Comparison of ENCODE assay signal across 10 cellular contexts in genomic region chr1:65791860-65792670, GRCh38. TPM values are rescaled to one million over a fixed set of nuclear protein-coding genes. Genes with fewer than 3 reads are reported as not detected.
DNase-seq lines count a peak whose midpoint lies in the region; ATAC-seq and TF ChIP-seq lines count a peak whose summit lies in the region.
"Had no signal": no experiment of that assay in that cellular context is flagged by ENCODE, and none has a peak within 500 bp of the region (broad histone marks: within the 10 kb centered on the region; RNA-seq: fewer than 3 reads in every experiment).

No MANE protein-coding gene starts in this region.

- H2BK12ac ChIP-seq in H9 (ENCODE audit: insufficient read length, low read depth, low read length), result no peak overlapping the region

- H4K91ac ChIP-seq in H9 (ENCODE audit: insufficient read length, low read depth, low read length), result no peak overlapping the region

- H3K23ac ChIP-seq in H9 (ENCODE audit: insufficient read length, low read depth, low read length), result no peak overlapping the region

- H3K27ac ChIP-seq in H9 (ENCODE audit: insufficient read length, low read depth, low read length), result no peak overlapping the region
- H3K27ac ChIP-seq in iPS DF 6.9 (ENCODE audit: low read length), result no peak overlapping the region
- H3K27ac ChIP-seq: KMS-11 had no signal

- H2BK15ac ChIP-seq in H9 (ENCODE audit: low read depth, low read length), result no peak overlapping the region

- H4K5ac ChIP-seq in H9 (ENCODE audit: insufficient read length, low read depth, low read length), result no peak overlapping the region

- H2BK120ac ChIP-seq in H9 (ENCODE audit: low read depth, low read length, poor library complexity, severe bottlenecking), result no peak overlapping the region

- H3K4me1 ChIP-seq in H9 (ENCODE audit: insufficient read depth, low read length) (no peaks in the 10 kb centered on the region), adipocyte (ENCODE audit: control insufficient read depth, insufficient read depth, low read length) (peaks cover 21% of the 10 kb centered on the region), iPS DF 6.9 (ENCODE audit: control insufficient read depth, insufficient read depth, low read length) (peaks cover 6% of the 10 kb centered on the region; the same call in 1 of the 2 replicates)

- no peak overlapping the region for H2BK20ac ChIP-seq in H9 (ENCODE audit: low read depth, low read length, poor library complexity, severe bottlenecking)

- no peaks in the 10 kb centered on the region for H3K36me3 Mint-ChIP-seq in H9 (ENCODE audit: insufficient read depth in 1 of 3, low read depth in 3 of 3)

- no peak overlapping the region for H3K14ac ChIP-seq in H9 (ENCODE audit: insufficient read depth, low read length)

- H3K23me2 ChIP-seq in H9 (ENCODE audit: insufficient read length, low read depth, low read length, poor library complexity, severe bottlenecking), result peaks cover 15% of the 10 kb centered on the region

- H3K79me1 ChIP-seq in H9 (ENCODE audit: insufficient read depth, low read depth, low read length, poor library complexity, severe bottlenecking), result no peaks in the 10 kb centered on the region

- DNase-seq in H9 (peak; percentile 38), adipocyte (ENCODE audit: low read depth) (peak; percentile 44), iPS DF 6.9 (ENCODE audit: low read depth, low spot score) (no peak), skeletal muscle cell (ENCODE audit: low read depth) (no peak), kidney glomerular epithelial cell (lab: John Stamatoyannopoulos, UW) (no peak), GDM1 (lab: John Stamatoyannopoulos, UW) (no peak)

- H2AFZ ChIP-seq in H9 (ENCODE audit: low read length), result no peak overlapping the region

- no peak overlapping the region for H3K9ac ChIP-seq in H9 (ENCODE audit: extremely low read depth, insufficient read length, low read length)
- H3K9ac ChIP-seq in adipocyte (ENCODE audit: low read length), result peak overlapping the region; percentile 65
- H3K9ac ChIP-seq: KMS-11 had no signal

- no peak overlapping the region for H3K18ac ChIP-seq in H9 (ENCODE audit: insufficient read length, low read depth, low read length)

- H3K27me3 ChIP-seq in H9 (ENCODE audit: insufficient read depth, low read length), result peaks cover 27% of the 10 kb centered on the region
- H3K27me3 ChIP-seq in adipocyte (replicated peaks; ENCODE audit: control insufficient read depth, insufficient read depth, low read length), result peaks cover 3% of the 10 kb centered on the region
- peaks cover 33% of the 10 kb centered on the region for H3K27me3 ChIP-seq in iPS DF 6.9 (ENCODE audit: control insufficient read depth, insufficient read depth, low read length)

- H4K20me1 ChIP-seq in H9 (ENCODE audit: control insufficient read depth, insufficient read depth, insufficient read length), result no peaks in the 10 kb centered on the region

- no peak for TF ChIP-seq CTCF in H9 (conservative IDR thresholded peaks at IDR 0.05)

- H3K9me3 ChIP-seq in H9 (ENCODE audit: control insufficient read depth, low read depth, low read length), result no peaks in the 10 kb centered on the region
- H3K9me3 ChIP-seq in adipocyte (ENCODE audit: control insufficient read depth, low read length), result peaks cover 7% of the 10 kb centered on the region
- H3K9me3 ChIP-seq in iPS DF 6.9 (ENCODE audit: control insufficient read depth, insufficient read depth, low read length), result no peaks in the 10 kb centered on the region

- peaks cover 5 to 7% of the 10 kb centered on the region in 2 experiments; a peak in 4 of 5 replicates for H3K9me3 Mint-ChIP-seq in H9

- H3T11ph ChIP-seq in H9 (ENCODE audit: low read length), result no peak overlapping the region

- peaks cover 78% of the 10 kb centered on the region for H3K27me3 Mint-ChIP-seq in H9 (ENCODE audit: low read depth)

- peaks cover 14 to 15% of the 10 kb centered on the region in 2 experiments for H3K4me1 Mint-ChIP-seq in H9

- no peak overlapping the region for H2AK5ac ChIP-seq in H9 (ENCODE audit: insufficient read length, low read length)

- no peaks in the 10 kb centered on the region for H3K36me3 ChIP-seq in adipocyte (ENCODE audit: control insufficient read depth, insufficient read depth, low read length, severe bottlenecking)
- H3K36me3 ChIP-seq in iPS DF 6.9 (ENCODE audit: control insufficient read depth, insufficient read depth, low read length), result no peaks in the 10 kb centered on the region

- ATAC-seq in GM18873 (IDR thresholded peaks at IDR 0.05; ENCODE audit: low FRiP score, unreplicated experiment) (no peak), GM18519 (IDR thresholded peaks at IDR 0.05; ENCODE audit: low FRiP score, unreplicated experiment) (no peak)

- no peak overlapping the region for H2BK5ac ChIP-seq in H9 (ENCODE audit: insufficient read length, low read length)

- no peak overlapping the region for H3K56ac ChIP-seq in H9 (ENCODE audit: insufficient read length, low read depth, low read length)

- no peaks in the 10 kb centered on the region for H3K79me2 ChIP-seq in H9 (ENCODE audit: insufficient read depth, low read length)

- H3K27ac Mint-ChIP-seq in H9, result no peak overlapping the region
- H3K27ac Mint-ChIP-seq: T-helper 2 cell treated with Interferon-gamma antibody and Interleukin-4, amounts not matched to agents 5 μg/mL and 100 μg/mL, for 36 hours had no signal

- H3K4me3 ChIP-seq in adipocyte (ENCODE audit: low read length) (peak overlapping the region; percentile 81), iPS DF 6.9 (ENCODE audit: low read length) (peak overlapping the region; percentile 64), skeletal muscle cell (ENCODE audit: low read depth, low read length) (peak overlapping the region; percentile 54)

- no peak overlapping the region for H3K4ac ChIP-seq in H9 (ENCODE audit: low read depth, low read length)

- peak overlapping the region; percentile 69 to 86 for H3K4me3 Mint-ChIP-seq in H9
- H3K4me3 Mint-ChIP-seq: T-helper 2 cell treated with Interferon-gamma antibody and Interleukin-4, amounts not matched to agents 5 μg/mL and 100 μg/mL, for 36 hours had no signal

- H3K4me2 ChIP-seq in H9 (ENCODE audit: insufficient read depth, insufficient read length, low read length), result peak overlapping the region; percentile 92
- H3K4me2 ChIP-seq: KMS-11 had no signal

- no peak overlapping the region for H4K8ac ChIP-seq in H9 (replicated peaks; ENCODE audit: insufficient read length, low read depth, low read length)

- no CpG with 5 or more reads among the region's 35 CpGs for WGBS in H9 (ENCODE audit: extremely low coverage, insufficient read length, low lambda C conversion rate)
- WGBS in iPS DF 6.9 (ENCODE audit: insufficient coverage, insufficient read length), result no CpG with 5 or more reads among the region's 35 CpGs

RNA-seq across cellular contexts. Expression of gene PDE4B, which starts 0.6 kb away (rescaled TPM):
- total RNA-seq in H9 (2021), result 18.6 and 19.8 TPM in 2 replicates

Comparison
In these comparisons a context has a peak if more than half of its experiments do, and no peak if none do; other contexts are left out.
1. DNase-seq: peak in H9 (single experiment) and adipocyte (single experiment); none in iPS DF 6.9 (single experiment), skeletal muscle cell (single experiment), kidney glomerular epithelial cell (single experiment) and GDM1 (single experiment).
2. Peak in every context shown above with its lines, with median percentiles within 50 percentile points of each other: H3K4me3 ChIP-seq.